11 cellular contexts compared by ENCODE assay signal in genomic region chr6:35105078-35105477, GRCh38. TPM values are rescaled to one million over a fixed set of nuclear protein-coding genes. Genes with fewer than 3 reads are reported as not detected.
"Had no signal": no experiment of that assay in that cellular context is flagged by ENCODE, and none has a peak within 500 bp of the region (broad histone marks: within the 10 kb centered on the region; RNA-seq: fewer than 3 reads in every experiment).

No MANE protein-coding gene starts in this region.

- ATAC-seq: GM23338, HCT116 had no signal

- H3K4me2 ChIP-seq: GM23338 had no signal

- H3K36me3 ChIP-seq: HAP-1 had no signal

- FAIRE-seq: H1, H54 had no signal

- H3K4me3 ChIP-seq: GM23248, GM23338, HAP-1 had no signal

- H3K27ac ChIP-seq: GM23248 had no signal

- H2AFZ ChIP-seq: GM23248, GM23338 had no signal

- DNase-seq: GM23248, GOT3, H7, H9, HCEC 1CT, HFFc6 had no signal

- H3K9ac ChIP-seq: GM23248 had no signal

RNA-seq across cellular contexts. Expression of gene TCP11, which starts 36.1 kb away (rescaled TPM):
- total RNA-seq: GM23248, GM23338, H1, H9 had no signal
- polyA plus RNA-seq: GM23248, GM23338 had no signal
